ENCODE assay signal across 20 cellular contexts in genomic region chr2:19050354-19050753, GRCh38.
DNase-seq lines count a peak whose midpoint lies in the region; ATAC-seq and TF ChIP-seq lines count a peak whose summit lies in the region.
"Had no signal": no experiment of that assay in that cellular context is flagged by ENCODE, and none has a peak within 500 bp of the region (broad histone marks: within the 10 kb centered on the region; RNA-seq: fewer than 3 reads in every experiment).

No MANE protein-coding gene starts in this region.

- POLR2A ChIA-PET in CD8-positive, alpha-beta memory T cell (lab: Charles Lee), result no interaction called here

- H3K27me3 Mint-ChIP-seq in GM23338 (ENCODE audit: insufficient read depth, low read depth, poor library complexity) (peaks cover 5% of the 10 kb centered on the region), nephron (ENCODE audit: low read depth) (no peaks in the 10 kb centered on the region)
- no peaks in the 10 kb centered on the region for H3K27me3 Mint-ChIP-seq in CD8-positive, alpha-beta memory T cell
- H3K27me3 Mint-ChIP-seq: B cell, IgD-negative memory B cell had no signal

- no peak for TF ChIP-seq POLR2A in uterus (IDR thresholded peaks at IDR 0.05)

- H3K79me2 ChIP-seq in GM23338 (replicated peaks; ENCODE audit: insufficient read depth), result no peaks in the 10 kb centered on the region

- H3K27me3 ChIP-seq in GM23338 (ENCODE audit: insufficient read depth) (no peaks in the 10 kb centered on the region), uterus (no peaks in the 10 kb centered on the region)
- H3K27me3 ChIP-seq in CD8-positive, alpha-beta memory T cell (ENCODE audit: insufficient read depth, low read length, poor library complexity, severe bottlenecking), result no peaks in the 10 kb centered on the region
- H3K27me3 ChIP-seq: BLaER1 treated with 17β-estradiol and CSF1 and Interleukin-3, amounts not matched to agents 10 nM and 100 nM had no signal

- TF ChIP-seq CTCF in GM23338 (conservative IDR thresholded peaks at IDR 0.05; ENCODE audit: low read depth in 2 of 2) (no peak), nephron (IDR thresholded peaks at IDR 0.05; ENCODE audit: unreplicated experiment in 3 of 3) (no peak), uterus (IDR thresholded peaks at IDR 0.05) (no peak)

- H3K36me3 Mint-ChIP-seq in GM23338 (ENCODE audit: low read depth), result no peaks in the 10 kb centered on the region
- H3K36me3 Mint-ChIP-seq in nephron (ENCODE audit: low read depth), result peaks cover 2% of the 10 kb centered on the region
- peaks cover 0 to 9% (median 2%) of the 10 kb centered on the region in 3 donors for H3K36me3 Mint-ChIP-seq in CD8-positive, alpha-beta memory T cell
- H3K36me3 Mint-ChIP-seq: CD8-positive, alpha-beta T cell had no signal

- H3K4me3 ChIP-seq in GM23338, result no peak overlapping the region
- no peak overlapping the region for H3K4me3 ChIP-seq in uterus
- H3K4me3 ChIP-seq in CD8-positive, alpha-beta memory T cell (ENCODE audit: low read length), result no peak overlapping the region
- H3K4me3 ChIP-seq: BLaER1 treated with 17β-estradiol and CSF1 and Interleukin-3, amounts not matched to agents 10 nM and 100 nM had no signal

- no peaks in the 10 kb centered on the region for H3K4me1 ChIP-seq in GM23338 (ENCODE audit: insufficient read depth)
- peaks cover 5 to 10% of the 10 kb centered on the region in 2 donors for H3K4me1 ChIP-seq in uterus
- no peaks in the 10 kb centered on the region for H3K4me1 ChIP-seq in CD8-positive, alpha-beta memory T cell (ENCODE audit: insufficient read depth, low read length)

- no peak overlapping the region for H3K4me2 ChIP-seq in GM23338
- H3K4me2 ChIP-seq: BLaER1 treated with 17β-estradiol and CSF1 and Interleukin-3, amounts not matched to agents 10 nM and 100 nM had no signal

- no peak overlapping the region for H3K27ac ChIP-seq in GM23338 (ENCODE audit: low read depth)
- H3K27ac ChIP-seq in uterus, result peak overlapping the region; percentile 63 to 72
- no peak overlapping the region for H3K27ac ChIP-seq in CD8-positive, alpha-beta memory T cell (ENCODE audit: low read depth, low read length)
- H3K27ac ChIP-seq: BLaER1 treated with 17β-estradiol and CSF1 and Interleukin-3, amounts not matched to agents 10 nM and 100 nM; HL-60 had no signal

- no peak for ATAC-seq in GM23338
- ATAC-seq: CD8-positive, alpha-beta T cell; HCT116 had no signal

- H4K20me1 ChIP-seq in GM23338 (replicated peaks; ENCODE audit: insufficient read depth), result no peaks in the 10 kb centered on the region
- H4K20me1 ChIP-seq: BLaER1 treated with 17β-estradiol and CSF1 and Interleukin-3, amounts not matched to agents 10 nM and 100 nM had no signal

- no peaks in the 10 kb centered on the region for H3K9me3 Mint-ChIP-seq in GM23338
- H3K9me3 Mint-ChIP-seq in nephron, result peaks cover 7% of the 10 kb centered on the region
- peaks cover 0 to 4% (median 0%) of the 10 kb centered on the region in 5 donors for H3K9me3 Mint-ChIP-seq in CD8-positive, alpha-beta memory T cell
- H3K9me3 Mint-ChIP-seq: CD8-positive, alpha-beta T cell; HFFc6 had no signal

- peaks cover 8% of the 10 kb centered on the region; the same call in 1 of the 2 replicates for H3K9me2 ChIP-seq in GM23338 (ENCODE audit: insufficient read depth)

- H3F3A ChIP-seq in GM23338 (replicated peaks; ENCODE audit: low read depth), result no peaks in the 10 kb centered on the region

- H3K27ac Mint-ChIP-seq in GM23338 (peak overlapping the region; percentile 32; the same call in 1 of the 2 replicates), nephron (peak overlapping the region; percentile 83 to 92 (median 91))
- no peak overlapping the region for H3K27ac Mint-ChIP-seq in CD8-positive, alpha-beta memory T cell
- H3K27ac Mint-ChIP-seq: B cell; CD8-positive, alpha-beta T cell; HFFc6; IgD-negative memory B cell had no signal

- DNase-seq in NCI-H510A treated with DMSO at 0.1 percent for 48 hours (lab: John Stamatoyannopoulos, UW), result peak; percentile 15
- no peak for DNase-seq in NCI-H510A (lab: John Stamatoyannopoulos, UW)
- DNase-seq in GM23338 (ENCODE audit: low spot score), result no peak
- no peak for DNase-seq in uterus
- DNase-seq in cortex of kidney (lab: John Stamatoyannopoulos, UW), result no peak
- no peak for DNase-seq in CD8-positive, alpha-beta memory T cell
- DNase-seq: CD8-positive, alpha-beta T cell; COR-L47; DMS 273 treated with DMSO at 0.1 percent for 48 hours; DMS79; GDM1; GOT3; H7; HFFc6 had no signal

- H3K4me1 Mint-ChIP-seq in GM23338 (no peaks in the 10 kb centered on the region), nephron (peaks cover 48% of the 10 kb centered on the region)
- no peaks in the 10 kb centered on the region for H3K4me1 Mint-ChIP-seq in CD8-positive, alpha-beta memory T cell
- H3K4me1 Mint-ChIP-seq: B cell, IgD-negative memory B cell had no signal

- intact Hi-C loops in uterus (cut with DNase I; ENCODE audit: low total_unique reads), result no loop called here

- no peak overlapping the region for H3K4me3 Mint-ChIP-seq in GM23338
- H3K4me3 Mint-ChIP-seq in nephron, result peak overlapping the region in 1 of 3 experiments; percentile 22
- H3K4me3 Mint-ChIP-seq in CD8-positive, alpha-beta memory T cell, result no peak overlapping the region
- H3K4me3 Mint-ChIP-seq: B cell; CD8-positive, alpha-beta T cell; HFFc6; IgD-negative memory B cell had no signal

- no peak overlapping the region for H2AFZ ChIP-seq in GM23338

- H3K36me3 ChIP-seq in GM23338 (ENCODE audit: insufficient read depth), result no peaks in the 10 kb centered on the region
- no peaks in the 10 kb centered on the region for H3K36me3 ChIP-seq in uterus
- H3K36me3 ChIP-seq in CD8-positive, alpha-beta memory T cell (ENCODE audit: insufficient read depth, low read length), result no peaks in the 10 kb centered on the region
- H3K36me3 ChIP-seq: BLaER1 treated with 17β-estradiol and CSF1 and Interleukin-3, amounts not matched to agents 10 nM and 100 nM had no signal

- no peaks in the 10 kb centered on the region for H3K9me3 ChIP-seq in uterus
- no peaks in the 10 kb centered on the region for H3K9me3 ChIP-seq in CD8-positive, alpha-beta memory T cell (ENCODE audit: low read length)

- CTCF ChIA-PET in CD8-positive, alpha-beta memory T cell (lab: Charles Lee), result no interaction called here

TF ChIP-seq in GM23338, 12 proteins besides CTCF, POLR2A, EP300 and RAD21 (continues in another document):
- TF ChIP-seq, protein P1, sequence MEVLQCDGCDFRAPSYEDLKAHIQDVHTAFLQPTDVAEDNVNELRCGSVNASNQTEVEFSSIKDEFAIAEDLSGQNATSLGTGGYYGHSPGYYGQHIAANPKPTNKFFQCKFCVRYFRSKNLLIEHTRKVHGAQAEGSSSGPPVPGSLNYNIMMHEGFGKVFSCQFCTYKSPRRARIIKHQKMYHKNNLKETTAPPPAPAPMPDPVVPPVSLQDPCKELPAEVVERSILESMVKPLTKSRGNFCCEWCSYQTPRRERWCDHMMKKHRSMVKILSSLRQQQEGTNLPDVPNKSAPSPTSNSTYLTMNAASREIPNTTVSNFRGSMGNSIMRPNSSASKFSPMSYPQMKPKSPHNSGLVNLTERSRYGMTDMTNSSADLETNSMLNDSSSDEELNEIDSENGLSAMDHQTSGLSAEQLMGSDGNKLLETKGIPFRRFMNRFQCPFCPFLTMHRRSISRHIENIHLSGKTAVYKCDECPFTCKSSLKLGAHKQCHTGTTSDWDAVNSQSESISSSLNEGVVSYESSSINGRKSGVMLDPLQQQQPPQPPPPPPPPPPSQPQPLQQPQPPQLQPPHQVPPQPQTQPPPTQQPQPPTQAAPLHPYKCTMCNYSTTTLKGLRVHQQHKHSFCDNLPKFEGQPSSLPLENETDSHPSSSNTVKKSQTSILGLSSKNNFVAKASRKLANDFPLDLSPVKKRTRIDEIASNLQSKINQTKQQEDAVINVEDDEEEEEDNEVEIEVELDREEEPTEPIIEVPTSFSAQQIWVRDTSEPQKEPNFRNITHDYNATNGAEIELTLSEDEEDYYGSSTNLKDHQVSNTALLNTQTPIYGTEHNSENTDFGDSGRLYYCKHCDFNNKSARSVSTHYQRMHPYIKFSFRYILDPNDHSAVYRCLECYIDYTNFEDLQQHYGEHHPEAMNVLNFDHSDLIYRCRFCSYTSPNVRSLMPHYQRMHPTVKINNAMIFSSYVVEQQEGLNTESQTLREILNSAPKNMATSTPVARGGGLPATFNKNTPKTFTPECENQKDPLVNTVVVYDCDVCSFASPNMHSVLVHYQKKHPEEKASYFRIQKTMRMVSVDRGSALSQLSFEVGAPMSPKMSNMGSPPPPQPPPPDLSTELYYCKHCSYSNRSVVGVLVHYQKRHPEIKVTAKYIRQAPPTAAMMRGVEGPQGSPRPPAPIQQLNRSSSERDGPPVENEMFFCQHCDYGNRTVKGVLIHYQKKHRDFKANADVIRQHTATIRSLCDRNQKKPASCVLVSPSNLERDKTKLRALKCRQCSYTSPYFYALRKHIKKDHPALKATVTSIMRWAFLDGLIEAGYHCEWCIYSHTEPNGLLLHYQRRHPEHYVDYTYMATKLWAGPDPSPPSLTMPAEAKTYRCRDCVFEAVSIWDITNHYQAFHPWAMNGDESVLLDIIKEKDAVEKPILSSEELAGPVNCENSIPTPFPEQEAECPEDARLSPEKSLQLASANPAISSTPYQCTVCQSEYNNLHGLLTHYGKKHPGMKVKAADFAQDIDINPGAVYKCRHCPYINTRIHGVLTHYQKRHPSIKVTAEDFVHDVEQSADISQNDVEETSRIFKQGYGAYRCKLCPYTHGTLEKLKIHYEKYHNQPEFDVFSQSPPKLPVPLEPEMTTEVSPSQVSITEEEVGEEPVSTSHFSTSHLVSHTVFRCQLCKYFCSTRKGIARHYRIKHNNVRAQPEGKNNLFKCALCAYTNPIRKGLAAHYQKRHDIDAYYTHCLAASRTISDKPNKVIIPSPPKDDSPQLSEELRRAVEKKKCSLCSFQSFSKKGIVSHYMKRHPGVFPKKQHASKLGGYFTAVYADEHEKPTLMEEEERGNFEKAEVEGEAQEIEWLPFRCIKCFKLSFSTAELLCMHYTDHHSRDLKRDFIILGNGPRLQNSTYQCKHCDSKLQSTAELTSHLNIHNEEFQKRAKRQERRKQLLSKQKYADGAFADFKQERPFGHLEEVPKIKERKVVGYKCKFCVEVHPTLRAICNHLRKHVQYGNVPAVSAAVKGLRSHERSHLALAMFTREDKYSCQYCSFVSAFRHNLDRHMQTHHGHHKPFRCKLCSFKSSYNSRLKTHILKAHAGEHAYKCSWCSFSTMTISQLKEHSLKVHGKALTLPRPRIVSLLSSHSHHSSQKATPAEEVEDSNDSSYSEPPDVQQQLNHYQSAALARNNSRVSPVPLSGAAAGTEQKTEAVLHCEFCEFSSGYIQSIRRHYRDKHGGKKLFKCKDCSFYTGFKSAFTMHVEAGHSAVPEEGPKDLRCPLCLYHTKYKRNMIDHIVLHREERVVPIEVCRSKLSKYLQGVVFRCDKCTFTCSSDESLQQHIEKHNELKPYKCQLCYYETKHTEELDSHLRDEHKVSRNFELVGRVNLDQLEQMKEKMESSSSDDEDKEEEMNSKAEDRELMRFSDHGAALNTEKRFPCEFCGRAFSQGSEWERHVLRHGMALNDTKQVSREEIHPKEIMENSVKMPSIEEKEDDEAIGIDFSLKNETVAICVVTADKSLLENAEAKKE (CRISPR knock-in tag; IDR thresholded peaks at IDR 0.05), result no peak
- TF ChIP-seq POLR2AphosphoS5 (IDR thresholded peaks at IDR 0.05; ENCODE audit: low read depth), result no peak
- no peak for TF ChIP-seq STAT1 (IDR thresholded peaks at IDR 0.05; ENCODE audit: unreplicated experiment)
- no peak for TF ChIP-seq JUNB (IDR thresholded peaks at IDR 0.05; ENCODE audit: unreplicated experiment)
- no peak for TF ChIP-seq NANOG (IDR thresholded peaks at IDR 0.05; ENCODE audit: borderline replicate concordance)

Comparison
In these comparisons a context has a peak if more than half of its experiments do, and no peak if none do; other contexts are left out.
1. H3K27ac ChIP-seq: peak in uterus (2 of 2); none in GM23338 (single experiment) and CD8-positive, alpha-beta memory T cell (single experiment).
2. H3K27ac Mint-ChIP-seq: peak in GM23338 (single experiment) and nephron (3 of 3); none in CD8-positive, alpha-beta memory T cell (0 of 8).